In genomic region chr6:25027221-25027916, GRCh38 we compare ENCODE assay signal across 9 cellular contexts.
DNase-seq lines count a peak whose midpoint lies in the region; ATAC-seq and TF ChIP-seq lines count a peak whose summit lies in the region.
"Had no signal": no experiment of that assay in that cellular context is flagged by ENCODE, and none has a peak within 500 bp of the region (broad histone marks: within the 10 kb centered on the region; RNA-seq: fewer than 3 reads in every experiment).

No MANE protein-coding gene starts in this region.

- no peaks in the 10 kb centered on the region for H3K27me3 Mint-ChIP-seq in natural killer cell treated with Interleukin-12 subunit alpha and Interleukin-12 subunit beta and Interleukin-15 and Interleukin-18, amount 100 ng/mL, for 72 hours

- no peaks in the 10 kb centered on the region for H3K36me3 Mint-ChIP-seq in natural killer cell treated with Interleukin-12 subunit alpha and Interleukin-12 subunit beta and Interleukin-15 and Interleukin-18, amount 100 ng/mL, for 72 hours

- no peak overlapping the region for H2BK15ac ChIP-seq in IMR-90 (ENCODE audit: low read depth, low read length)

- H3K4me2 ChIP-seq in IMR-90 (ENCODE audit: low read depth, low read length) = no peak overlapping the region

- CTCF ChIA-PET in IMR-90 (lab: Yijun Ruan, JAX) = interaction anchor here (0.7 to 1.0 kb wide), 5 partner anchors 22 to 53 kb away, joined by 3 read pairs; no protein-coding TSS in a partner anchor

- no peak overlapping the region for H3K14ac ChIP-seq in IMR-90 (replicated peaks; ENCODE audit: low read depth, low read length)

- H2BK5ac ChIP-seq in IMR-90 (ENCODE audit: low read depth, low read length, poor library complexity, severe bottlenecking) = no peak overlapping the region

- peaks cover 33 to 38% of the 10 kb centered on the region in 2 donors for H3K4me1 Mint-ChIP-seq in natural killer cell treated with Interleukin-12 subunit alpha and Interleukin-12 subunit beta and Interleukin-15 and Interleukin-18, amount 100 ng/mL, for 72 hours (ENCODE audit: low read depth in 2 of 2)

- TF ChIP-seq POLR2A in IMR-90 (IDR thresholded peaks at IDR 0.05; ENCODE audit: low read depth, low read length) = no peak

- H3K36me3 ChIP-seq in IMR-90 (ENCODE audit: control insufficient read depth, insufficient read depth, low read length) (no peaks in the 10 kb centered on the region), heart right ventricle (no peaks in the 10 kb centered on the region)

- no peaks in the 10 kb centered on the region for H3K9me3 ChIP-seq in IMR-90 (ENCODE audit: control insufficient read depth, insufficient read depth, low read length)
- H3K9me3 ChIP-seq in heart right ventricle = no peaks in the 10 kb centered on the region

- no peaks in the 10 kb centered on the region; the same call in 1 of the 2 replicates for H3K4me1 ChIP-seq in IMR-90 (ENCODE audit: control insufficient read depth, insufficient read depth, low read length)
- H3K4me1 ChIP-seq in heart right ventricle = peaks cover 0 to 8% (median 0%) of the 10 kb centered on the region in 9 donors
- H3K4me1 ChIP-seq: parathyroid adenoma had no signal

- peak overlapping the region; percentile 28 for H2AK9ac ChIP-seq in IMR-90 (replicated peaks; ENCODE audit: low read depth, low read length, poor library complexity)

- 89% methylated on average over 11 of the region's 31 CpGs; no CpG with 5 or more reads in 1 of the 2 experiments for WGBS in IMR-90 (ENCODE audit: extremely low coverage in 2 of 2, insufficient read length in 1 of 2), 2 experiments
- WGBS in heart right ventricle, 2 donors = 78 to 80% methylated on average over 30 to 31 of the region's 31 CpGs

- no peaks in the 10 kb centered on the region for H3K9me3 Mint-ChIP-seq in natural killer cell treated with Interleukin-12 subunit alpha and Interleukin-12 subunit beta and Interleukin-15 and Interleukin-18, amount 100 ng/mL, for 72 hours

- in situ Hi-C loops in IMR-90 (cut with MboI; ENCODE audit: low sequenced_read_pairs) = no loop called here

- TF ChIP-seq RAD21 in IMR-90 (IDR thresholded peaks at IDR 0.05; ENCODE audit: low read length) = no peak

- dilution Hi-C loops in IMR-90 (cut with HindIII; ENCODE audit: low sequenced_read_pairs, unreplicated experiment) = no loop called here

- no peak overlapping the region for H3K4me3 ChIP-seq in IMR-90 (ENCODE audit: insufficient read depth, low read depth, low read length)
- H3K4me3 ChIP-seq in heart right ventricle = no peak overlapping the region

- H4K5ac ChIP-seq in IMR-90 (ENCODE audit: low read depth, low read length) = no peak overlapping the region

- H3K27ac ChIP-seq in IMR-90 (ENCODE audit: insufficient read depth, low read length) = no peak overlapping the region
- peak overlapping the region in 1 of 10 donors; percentile 32 for H3K27ac ChIP-seq in heart right ventricle
- H3K27ac ChIP-seq: parathyroid adenoma had no signal

- POLR2A ChIA-PET in IMR-90 (lab: Charles Lee; ENCODE audit: unreplicated experiment) = no interaction called here

- no peak overlapping the region for H3K23ac ChIP-seq in IMR-90 (ENCODE audit: low read depth, low read length)

- H3K9ac ChIP-seq in IMR-90 (ENCODE audit: low read depth, low read length) = no peak overlapping the region
- H3K9ac ChIP-seq: parathyroid adenoma had no signal

- peak overlapping the region; percentile 92 to 97 for H3K27ac Mint-ChIP-seq in natural killer cell treated with Interleukin-12 subunit alpha and Interleukin-12 subunit beta and Interleukin-15 and Interleukin-18, amount 100 ng/mL, for 72 hours

- DNase-seq in CD1c-positive myeloid dendritic cell (ENCODE audit: extremely low spot score) = peak; percentile 47
- DNase-seq in IMR-90 = no peak
- DNase-seq in activated T-cell treated with anti-CD3 and anti-CD28 coated beads, Interleukin-2, amount 50 U/mL, for 1 hour = peak; percentile 77
- peak; percentile 78 for DNase-seq in natural killer cell treated with Interleukin-12 subunit alpha and Interleukin-12 subunit beta and Interleukin-15 and Interleukin-18, amount 100 ng/mL, for 72 hours (ENCODE audit: low spot score)
- DNase-seq in heart right ventricle = no peak
- no peak for DNase-seq in A172 (ENCODE audit: low spot score)
- DNase-seq in SHP77 treated with DMSO at 0.1 percent for 48 hours (lab: John Stamatoyannopoulos, UW) = no peak

- ATAC-seq in GM21367 (IDR thresholded peaks at IDR 0.05; ENCODE audit: unreplicated experiment) (peak; percentile 96), IMR-90 (ENCODE audit: low read depth) (no peak), heart right ventricle (no peak)
- peak; percentile 95 to 98 for ATAC-seq in natural killer cell treated with Interleukin-12 subunit alpha and Interleukin-12 subunit beta and Interleukin-15 and Interleukin-18, amount 100 ng/mL, for 72 hours

- no peak overlapping the region for H3K4ac ChIP-seq in IMR-90 (ENCODE audit: low read depth, low read length)

- intact Hi-C loops in IMR-90 (cut with micrococcal nuclease) (no loop called here), heart right ventricle (cut with DNase I) (no loop called here)

- no peak overlapping the region for H2BK20ac ChIP-seq in IMR-90 (ENCODE audit: low read depth, low read length)

- H3K27me3 ChIP-seq in IMR-90 (ENCODE audit: control insufficient read depth, insufficient read depth, low read length) = no peaks in the 10 kb centered on the region
- no peaks in the 10 kb centered on the region for H3K27me3 ChIP-seq in heart right ventricle

- no peak overlapping the region for H3K56ac ChIP-seq in IMR-90 (ENCODE audit: extremely low read depth, insufficient read depth, low read length)

- no TSS peak for BruUV-seq in IMR-90 (replicated peaks; lab: Mats Ljungman, UMichigan)

- no peaks in the 10 kb centered on the region for H3K9me1 ChIP-seq in IMR-90 (ENCODE audit: insufficient read depth, low read length)

- TF ChIP-seq CTCF in IMR-90 (conservative IDR thresholded peaks at IDR 0.05; ENCODE audit: low read depth, low read length) = no peak
- peak in 1 of 9 donors; percentile 38 for TF ChIP-seq CTCF in heart right ventricle (IDR thresholded peaks at IDR 0.05)

- H4K20me1 ChIP-seq in IMR-90 (ENCODE audit: insufficient read depth, low read length) = no peaks in the 10 kb centered on the region

- H2AFZ ChIP-seq in IMR-90 (replicated peaks; ENCODE audit: low read length, poor library complexity) = peak overlapping the region; percentile 67
- H2AFZ ChIP-seq: parathyroid adenoma had no signal

- peak overlapping the region; percentile 82 for H3K4me3 Mint-ChIP-seq in natural killer cell treated with Interleukin-12 subunit alpha and Interleukin-12 subunit beta and Interleukin-15 and Interleukin-18, amount 100 ng/mL, for 72 hours

- H2BK120ac ChIP-seq in IMR-90 (ENCODE audit: low read depth, low read length) = no peak overlapping the region

- H3K79me1 ChIP-seq in IMR-90 (ENCODE audit: low read depth in 1 of 2, low read length in 2 of 2) = no peaks in the 10 kb centered on the region

- H3K18ac ChIP-seq in IMR-90 (ENCODE audit: low read depth, low read length) = no peak overlapping the region

- no peak overlapping the region for H4K8ac ChIP-seq in IMR-90 (ENCODE audit: low read depth in 2 of 2, low read length in 2 of 2)

- no peak overlapping the region for H4K91ac ChIP-seq in IMR-90 (ENCODE audit: insufficient read depth, low read depth, low read length)

- H2AK5ac ChIP-seq in IMR-90 (ENCODE audit: low read depth, low read length) = no peak overlapping the region

TF ChIP-seq in IMR-90, 13 proteins besides CTCF, POLR2A, EP300 and RAD21:
- TF ChIP-seq MAZ (IDR thresholded peaks at IDR 0.05; ENCODE audit: borderline replicate concordance, low read depth, low read length) = no peak
- TF ChIP-seq USF2 (IDR thresholded peaks at IDR 0.05; ENCODE audit: low read depth, low read length) = no peak
- no peak for TF ChIP-seq MAFK (IDR thresholded peaks at IDR 0.05; ENCODE audit: low read depth, low read length)
- TF ChIP-seq RFX5 (IDR thresholded peaks at IDR 0.05; ENCODE audit: low read depth, low read length) = no peak
- no peak for TF ChIP-seq BHLHE40 (IDR thresholded peaks at IDR 0.05; ENCODE audit: low read depth, low read length)
- no peak for TF ChIP-seq FOS (IDR thresholded peaks at IDR 0.05; ENCODE audit: low read depth, low read length)
- no peak for TF ChIP-seq SMC3 (IDR thresholded peaks at IDR 0.05; ENCODE audit: low read depth, low read length)
- no peak for TF ChIP-seq NFE2L2 (IDR thresholded peaks at IDR 0.05; ENCODE audit: low read depth, low read length)
- no peak for TF ChIP-seq ELK1 (IDR thresholded peaks at IDR 0.05; ENCODE audit: borderline replicate concordance, low read depth, low read length)
- no peak for TF ChIP-seq RCOR1 (IDR thresholded peaks at IDR 0.05; ENCODE audit: insufficient replicate concordance, low read length)

Comparison
In these comparisons a context has a peak if more than half of its experiments do, and no peak if none do; other contexts are left out.
1. DNase-seq: peak in CD1c-positive myeloid dendritic cell (single experiment), activated T-cell treated with anti-CD3 and anti-CD28 coated beads, Interleukin-2, amount 50 U/mL, for 1 hour (single experiment) and natural killer cell treated with Interleukin-12 subunit alpha and Interleukin-12 subunit beta and Interleukin-15 and Interleukin-18, amount 100 ng/mL, for 72 hours (single experiment); none in IMR-90 (single experiment), heart right ventricle (0 of 2), A172 (single experiment) and SHP77 treated with DMSO at 0.1 percent for 48 hours (single experiment).
2. ATAC-seq: peak in GM21367 (single experiment) and natural killer cell treated with Interleukin-12 subunit alpha and Interleukin-12 subunit beta and Interleukin-15 and Interleukin-18, amount 100 ng/mL, for 72 hours (2 of 2); none in IMR-90 (single experiment) and heart right ventricle (0 of 8).